In genomic region chr22:19445279-19445982, GRCh38 we compare ENCODE assay signal across 1 cellular context.
A peak's percentile ranks its signal among the peaks of the same experiment; 100 is the strongest.
TF ChIP-seq lines count a peak whose summit lies in the region.

No MANE protein-coding gene starts in this region.

TF ChIP-seq in K562, 482 proteins besides CTCF, POLR2A, EP300 and RAD21 (continued from another document):
- TF ChIP-seq AFF1 (IDR thresholded peaks at IDR 0.05; ENCODE audit: low read depth in 1 of 2, partially characterized antibody in 2 of 2) (peak in 1 of 2 experiments; percentile 21), HDAC1 (IDR thresholded peaks at IDR 0.05) (peak in 1 of 2 experiments; percentile 75; a peak in 2 of 4 replicates), ARHGAP35 (IDR thresholded peaks at IDR 0.05; ENCODE audit: partially characterized antibody) (peak; percentile 61), ELF2 (CRISPR knock-in tag; IDR thresholded peaks at IDR 0.05) (peak; percentile 62; the same call in 1 of the 2 replicates), ZFP30 (CRISPR knock-in tag; IDR thresholded peaks at IDR 0.05; ENCODE audit: borderline replicate concordance) (0 out of 2 replicates have a peak, but pooled peaks have one; percentile 25), POLR2AphosphoS5 (IDR thresholded peaks at IDR 0.05; ENCODE audit: control insufficient read depth, insufficient read depth, low read depth, low read length) (peak; percentile 11; the same call in 1 of the 2 replicates), ZNF280B (CRISPR knock-in tag; IDR thresholded peaks at IDR 0.05) (peak; percentile 75; the same call in 1 of the 2 replicates), KAT8 (IDR thresholded peaks at IDR 0.05; ENCODE audit: low read depth) (peak; percentile 9; the same call in 1 of the 2 replicates), HLTF (IDR thresholded peaks at IDR 0.05) (peak; percentile 64; the same call in 1 of the 2 replicates), OTX1 (CRISPR knock-in tag; IDR thresholded peaks at IDR 0.05) (0 out of 2 replicates have a peak, but pooled peaks have one; percentile 38), JUNB (CRISPR knock-in tag; conservative IDR thresholded peaks at IDR 0.05) (0 out of 2 replicates have a peak, but pooled peaks have one; percentile 32), STAT6 (CRISPR knock-in tag; IDR thresholded peaks at IDR 0.05) (0 out of 2 replicates have a peak, but pooled peaks have one; percentile 30), HSF4 (CRISPR knock-in tag; IDR thresholded peaks at IDR 0.05; ENCODE audit: borderline replicate concordance) (0 out of 2 replicates have a peak, but pooled peaks have one; percentile 45), CSDE1 (IDR thresholded peaks at IDR 0.05) (0 out of 4 replicates have a peak, but pooled peaks of 1 of the 2 experiments have one; percentile 38), POLR2H (tag; IDR thresholded peaks at IDR 0.05; ENCODE audit: low read depth) (peak; percentile 29; the same call in 1 of the 2 replicates), ZNF436 (CRISPR knock-in tag; IDR thresholded peaks at IDR 0.05) (0 out of 2 replicates have a peak, but pooled peaks have one; percentile 12), NR2F6 (CRISPR knock-in tag; IDR thresholded peaks at IDR 0.05) (peak; percentile 80; the same call in 1 of the 2 replicates), SNAPC5 (CRISPR knock-in tag; IDR thresholded peaks at IDR 0.05) (0 out of 2 replicates have a peak, but pooled peaks have one; percentile 12), THRB (CRISPR knock-in tag; conservative IDR thresholded peaks at IDR 0.05) (peak; percentile 72; the same call in 1 of the 2 replicates), ELF4 (CRISPR knock-in tag; IDR thresholded peaks at IDR 0.05) (peak; percentile 83; the same call in 1 of the 2 replicates), RFX7 (CRISPR knock-in tag; IDR thresholded peaks at IDR 0.05) (peak; percentile 33; the same call in 1 of the 2 replicates), HBP1 (CRISPR knock-in tag; IDR thresholded peaks at IDR 0.05) (peak; percentile 82; the same call in 1 of the 2 replicates)
